ENCODE assay signal across 22 cellular contexts in the genomic region with DNA sequence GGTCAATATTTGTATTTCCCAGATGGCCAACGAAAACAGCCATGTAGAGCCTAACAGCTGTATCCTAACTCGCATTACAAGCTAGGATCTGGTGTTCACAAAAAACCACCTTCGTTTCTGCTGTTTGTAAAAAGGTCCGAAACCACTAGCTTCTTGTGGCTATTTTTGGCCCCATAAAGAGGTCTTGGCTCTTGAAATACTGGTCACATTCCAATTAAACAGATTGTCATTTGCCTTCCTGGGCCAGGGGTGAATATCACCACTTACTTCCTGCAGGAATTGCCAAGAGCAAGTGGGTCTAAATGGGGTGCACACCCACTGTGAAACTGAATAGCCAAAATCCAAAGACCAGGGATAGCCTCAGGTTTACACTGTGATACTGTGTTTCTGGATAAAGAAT. TPM values are rescaled to one million over a fixed set of nuclear protein-coding genes. Genes with fewer than 3 reads are reported as not detected.
A peak's percentile ranks its signal among the peaks of the same experiment; 100 is the strongest.
DNase-seq lines count a peak whose midpoint lies in the region; TF ChIP-seq lines count a peak whose summit lies in the region.
"Had no signal": no experiment of that assay in that cellular context is flagged by ENCODE, and none has a peak within 500 bp of the region (broad histone marks: within the 10 kb centered on the region; RNA-seq: fewer than 3 reads in every experiment).

No MANE protein-coding gene starts in this region.

- TF ChIP-seq CTCF in cardiac muscle cell (IDR thresholded peaks at IDR 0.05; ENCODE audit: low read depth, low read length) (no peak), left ventricle myocardium inferior (IDR thresholded peaks at IDR 0.05; ENCODE audit: borderline replicate concordance) (no peak), GM10248 (IDR thresholded peaks at IDR 0.05; ENCODE audit: control extremely low read depth, extremely low read depth, low read depth, missing control alignments) (no peak)

- H3K4me1 ChIP-seq in cardiac muscle cell (ENCODE audit: low read depth) (peaks cover 33% of the 10 kb centered on the region), left ventricle myocardium inferior (peaks cover 3% of the 10 kb centered on the region)

- no peaks in the 10 kb centered on the region for H3K27me3 Mint-ChIP-seq in activated CD4-positive, alpha-beta T cell treated with anti-CD3 and anti-CD28 coated beads, Interleukin-2, amount 10 ng/mL, durations not matched to agents 24 days and 14 days

- H3K9me3 Mint-ChIP-seq in activated CD4-positive, alpha-beta T cell treated with anti-CD3 and anti-CD28 coated beads, Interleukin-2, amount 10 ng/mL, durations not matched to agents 24 days and 14 days, result peaks cover 22% of the 10 kb centered on the region

- H3K9me3 ChIP-seq in cardiac muscle cell (ENCODE audit: low read depth) (no peaks in the 10 kb centered on the region), left ventricle myocardium inferior (replicated peaks) (no peaks in the 10 kb centered on the region)

- peak overlapping the region; percentile 85 for H3K27ac Mint-ChIP-seq in activated CD4-positive, alpha-beta T cell treated with anti-CD3 and anti-CD28 coated beads, Interleukin-2, amount 10 ng/mL, durations not matched to agents 24 days and 14 days
- H3K27ac Mint-ChIP-seq: B cell, H9 had no signal

- H3K4me3 ChIP-seq in cardiac muscle cell, result no peak overlapping the region
- H3K4me3 ChIP-seq in left ventricle myocardium inferior, result no peak overlapping the region

- peaks cover 64% of the 10 kb centered on the region for H3K4me1 Mint-ChIP-seq in activated CD4-positive, alpha-beta T cell treated with anti-CD3 and anti-CD28 coated beads, Interleukin-2, amount 10 ng/mL, durations not matched to agents 24 days and 14 days
- H3K4me1 Mint-ChIP-seq: H9 had no signal

- H3K36me3 ChIP-seq in cardiac muscle cell (no peaks in the 10 kb centered on the region), left ventricle myocardium inferior (no peaks in the 10 kb centered on the region)

- POLR2A ChIA-PET in GM10248 (lab: Yijun Ruan, JAX), result no interaction called here

- peaks cover 38% of the 10 kb centered on the region for H3K36me3 Mint-ChIP-seq in activated CD4-positive, alpha-beta T cell treated with anti-CD3 and anti-CD28 coated beads, Interleukin-2, amount 10 ng/mL, durations not matched to agents 24 days and 14 days (ENCODE audit: low read depth)

- no peak overlapping the region for H3K4me3 Mint-ChIP-seq in activated CD4-positive, alpha-beta T cell treated with anti-CD3 and anti-CD28 coated beads, Interleukin-2, amount 10 ng/mL, durations not matched to agents 24 days and 14 days
- H3K4me3 Mint-ChIP-seq: B cell, H9 had no signal

- H3K27ac ChIP-seq in cardiac muscle cell (peak overlapping the region; percentile 73), left ventricle myocardium inferior (replicated peaks) (no peak overlapping the region)
- H3K27ac ChIP-seq: HL-60 had no signal

- CTCF ChIA-PET in GM10248 (lab: Yijun Ruan, JAX), result no interaction called here

- no peaks in the 10 kb centered on the region for H3K27me3 ChIP-seq in cardiac muscle cell
- no peaks in the 10 kb centered on the region for H3K27me3 ChIP-seq in left ventricle myocardium inferior (ENCODE audit: low read depth)

- DNase-seq in activated CD4-positive, alpha-beta T cell treated with anti-CD3 and anti-CD28 coated beads, Interleukin-2, amount 10 ng/mL, durations not matched to agents 24 days and 14 days, result no peak
- DNase-seq in activated CD4-positive, alpha-beta T cell treated with anti-CD3 and anti-CD28 coated beads for 4 hours, result no peak
- no peak for DNase-seq in cardiac muscle cell (ENCODE audit: low read depth in 1 of 2, low spot score in 1 of 2)
- DNase-seq in left ventricle myocardium inferior, result no peak
- peak; percentile 54 for DNase-seq in cerebellar cortex (ENCODE audit: low spot score)
- DNase-seq in GM10248 (ENCODE audit: extremely low spot score), result no peak
- no peak for DNase-seq in T-helper 9 cell
- DNase-seq: DMS 273 treated with DMSO at 0.1 percent for 48 hours, DND-41, H9, IMR-90, NCI-H1048, NCI-H1436 treated with DMSO at 0.1 percent for 48 hours, NCI-H2081, NCI-H2171 treated with DMSO at 0.1 percent for 48 hours, NCI-H510A, NCI-H774, SHP77 had no signal

- intact Hi-C loops in activated CD4-positive, alpha-beta T cell treated with anti-CD3 and anti-CD28 coated beads, Interleukin-2, amount 10 ng/mL, durations not matched to agents 24 days and 14 days (cut with micrococcal nuclease), result loop anchor here (10.0 kb wide), 1 partner anchor 616 kb away; no protein-coding TSS in a partner anchor
- intact Hi-C loops in left ventricle myocardium inferior (cut with micrococcal nuclease), result no loop called here

RNA-seq across cellular contexts. Expression of a gene that starts 48.2 kb away (rescaled TPM):
- total RNA-seq in activated CD4-positive, alpha-beta T cell treated with anti-CD3 and anti-CD28 coated beads, Interleukin-2, amount 10 ng/mL, durations not matched to agents 24 days and 14 days, result 28.0 and 29.5 TPM in 2 replicates
- total RNA-seq in cardiac muscle cell (17.3 and 32.0 TPM in 2 replicates), left ventricle myocardium inferior (3.1 TPM)
- 10.4 and 16.5 TPM in 2 replicates for polyA plus RNA-seq in cardiac muscle cell
- total RNA-seq: A172, HT1080 had no signal
